ENCODE assay signal across 31 cellular contexts in the genomic region with DNA sequence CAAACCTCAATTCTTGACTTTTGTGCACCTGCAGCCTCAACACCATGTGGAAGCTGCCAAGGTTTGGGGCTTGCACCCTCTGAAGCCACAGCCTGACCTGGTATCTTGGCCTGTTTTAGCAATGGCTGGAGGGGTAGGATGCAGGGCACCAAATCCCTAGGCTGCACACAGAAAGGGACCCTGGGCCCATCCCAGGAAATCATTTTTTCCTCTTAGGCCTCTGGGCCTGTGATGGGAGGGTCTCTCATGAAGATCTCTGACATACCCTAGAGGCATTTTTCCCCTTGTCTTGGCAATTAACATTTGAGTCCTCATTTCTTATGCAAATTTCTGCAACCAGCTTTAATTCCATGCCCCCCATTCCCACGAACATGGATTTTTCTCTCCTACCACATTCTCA. TPM values are rescaled to one million over a fixed set of nuclear protein-coding genes. Genes with fewer than 3 reads are reported as not detected.
DNase-seq lines count a peak whose midpoint lies in the region; ATAC-seq and TF ChIP-seq lines count a peak whose summit lies in the region.
"Had no signal": no experiment of that assay in that cellular context is flagged by ENCODE, and none has a peak within 500 bp of the region (broad histone marks: within the 10 kb centered on the region; RNA-seq: fewer than 3 reads in every experiment).

No MANE protein-coding gene starts in this region.

- POLR2A ChIA-PET in CD8-positive, alpha-beta memory T cell (lab: Charles Lee) = interaction anchor here (0.6 to 0.8 kb wide), 2 partner anchors 10 to 152 kb away, joined by 3 read pairs; no protein-coding TSS in a partner anchor

- TF ChIP-seq CTCF in body of pancreas (IDR thresholded peaks at IDR 0.05) = no peak

- intact Hi-C loops in body of pancreas (cut with DNase I) = no loop called here

- peaks cover 10% of the 10 kb centered on the region for H3K9me3 ChIP-seq in CD8-positive, alpha-beta memory T cell (ENCODE audit: low read length)
- peaks cover 0 to 9% (median 0%) of the 10 kb centered on the region in 3 donors for H3K9me3 ChIP-seq in body of pancreas

- no peak overlapping the region for H3K27ac ChIP-seq in CD8-positive, alpha-beta memory T cell (ENCODE audit: low read depth, low read length)
- H3K27ac ChIP-seq in body of pancreas = no peak overlapping the region
- H3K27ac ChIP-seq: BLaER1, epithelial cell of prostate, PC-9 had no signal

- TF ChIP-seq POLR2A in body of pancreas (IDR thresholded peaks at IDR 0.05) = no peak

- H3K27me3 Mint-ChIP-seq in activated T-cell treated with anti-CD3 and anti-CD28 coated beads, Interleukin-2, amount 50 U/mL, for 24 hours = no peaks in the 10 kb centered on the region
- no peaks in the 10 kb centered on the region for H3K27me3 Mint-ChIP-seq in CD8-positive, alpha-beta memory T cell
- H3K27me3 Mint-ChIP-seq in activated T-helper 17 cell treated with anti-CD3 and anti-CD28 coated beads, Interleukin-2, amount 50 U/mL, for 72 hours = no peaks in the 10 kb centered on the region
- peaks cover 0 to 10% (median 9%) of the 10 kb centered on the region in 3 donors for H3K27me3 Mint-ChIP-seq in immature natural killer cell (ENCODE audit: low read depth in 3 of 3)

- CTCF ChIA-PET in CD8-positive, alpha-beta memory T cell (lab: Charles Lee) = interaction anchor here (0.8 to 0.9 kb wide), 2 partner anchors 10 to 125 kb away, joined by 3 read pairs; partner anchors contain the start of gene IL18R1

- 69 to 74% methylated on average over 1 of the region's 1 CpG for WGBS in body of pancreas, 2 donors

- H3K27ac Mint-ChIP-seq in activated T-cell treated with anti-CD3 and anti-CD28 coated beads, Interleukin-2, amount 50 U/mL, for 24 hours = peak overlapping the region; percentile 97
- H3K27ac Mint-ChIP-seq in CD8-positive, alpha-beta memory T cell = peak overlapping the region in 6 of 8 donors; percentile 11 to 98 (median 93)
- peak overlapping the region; percentile 92 for H3K27ac Mint-ChIP-seq in activated T-helper 17 cell treated with anti-CD3 and anti-CD28 coated beads, Interleukin-2, amount 50 U/mL, for 72 hours
- peak overlapping the region; percentile 89 to 97 (median 94) for H3K27ac Mint-ChIP-seq in immature natural killer cell
- H3K27ac Mint-ChIP-seq: nephron progenitor cell had no signal

- peaks cover 38% of the 10 kb centered on the region for H3K4me1 ChIP-seq in CD8-positive, alpha-beta memory T cell (ENCODE audit: insufficient read depth, low read length)
- no peaks in the 10 kb centered on the region for H3K4me1 ChIP-seq in body of pancreas
- H3K4me1 ChIP-seq: transverse colon had no signal

- H3K36me3 ChIP-seq in CD8-positive, alpha-beta memory T cell (ENCODE audit: insufficient read depth, low read length) = no peaks in the 10 kb centered on the region
- H3K36me3 ChIP-seq in body of pancreas (replicated peaks in 1 of 2; ENCODE audit: insufficient read depth in 1 of 2, low read depth in 2 of 2) = no peaks in the 10 kb centered on the region
- H3K36me3 ChIP-seq: BLaER1, transverse colon had no signal

- DNase-seq in activated T-cell treated with anti-CD3 and anti-CD28 coated beads, Interleukin-2, amount 50 U/mL, for 24 hours = no peak
- no peak for DNase-seq in activated T-cell treated with anti-CD3 and anti-CD28 coated beads, Interleukin-2, amount 50 U/mL, for 1 hour
- no peak for DNase-seq in CD8-positive, alpha-beta memory T cell
- DNase-seq in immature natural killer cell = no peak
- no peak for DNase-seq in body of pancreas
- DNase-seq: aorta; DMS79 treated with DMSO at 0.1 percent for 48 hours; effector CD4-positive, alpha-beta T cell; GDM1; HCEC 1CT; Kasumi-1; mammary epithelial cell; mucosa of descending colon; NCI-H1417 treated with DMSO at 0.1 percent for 48 hours; NCI-H2081 treated with DMSO at 0.1 percent for 48 hours; NCI-H2227 treated with DMSO at 0.1 percent for 48 hours; NCI-H526 treated with DMSO at 0.1 percent for 48 hours; nephron progenitor cell; PC-9; stimulated activated CD4-positive, alpha-beta T cell treated with anti-CD3 and anti-CD28 coated beads, Interleukin-4, amount 100 ng/mL, for 1 hour; T-helper 9 cell; transverse colon had no signal

- H3K9me3 Mint-ChIP-seq in activated T-cell treated with anti-CD3 and anti-CD28 coated beads, Interleukin-2, amount 50 U/mL, for 24 hours = peaks cover 42% of the 10 kb centered on the region
- peaks cover 0 to 22% (median 17%) of the 10 kb centered on the region in 5 donors for H3K9me3 Mint-ChIP-seq in CD8-positive, alpha-beta memory T cell
- peaks cover 7% of the 10 kb centered on the region for H3K9me3 Mint-ChIP-seq in activated T-helper 17 cell treated with anti-CD3 and anti-CD28 coated beads, Interleukin-2, amount 50 U/mL, for 72 hours
- H3K9me3 Mint-ChIP-seq in immature natural killer cell = peaks cover 0 to 11% (median 7%) of the 10 kb centered on the region in 6 donors

- ATAC-seq in activated T-helper 17 cell treated with anti-CD3 and anti-CD28 coated beads, Interleukin-2, amount 50 U/mL, for 72 hours (replicated peaks) = no peak
- ATAC-seq in body of pancreas (no peak), HG02970 (IDR thresholded peaks at IDR 0.05; ENCODE audit: low FRiP score, unreplicated experiment) (no peak), GM18867 (IDR thresholded peaks at IDR 0.05; ENCODE audit: unreplicated experiment) (no peak)
- ATAC-seq: HepG2, mucosa of descending colon, Right ventricle myocardium inferior, SK-N-SH treated with all-trans-retinoic acid at 6 μM for 48 hours had no signal

- peaks cover 97% of the 10 kb centered on the region for H3K36me3 Mint-ChIP-seq in activated T-cell treated with anti-CD3 and anti-CD28 coated beads, Interleukin-2, amount 50 U/mL, for 24 hours (ENCODE audit: low read depth)
- H3K36me3 Mint-ChIP-seq in CD8-positive, alpha-beta memory T cell = peaks cover 19 to 40% (median 40%) of the 10 kb centered on the region in 3 donors
- H3K36me3 Mint-ChIP-seq in activated T-helper 17 cell treated with anti-CD3 and anti-CD28 coated beads, Interleukin-2, amount 50 U/mL, for 72 hours (ENCODE audit: low read depth) = peaks cover 99% of the 10 kb centered on the region
- H3K36me3 Mint-ChIP-seq in immature natural killer cell = peaks cover 35 to 58% (median 45%) of the 10 kb centered on the region in 3 donors

- H3K4me3 Mint-ChIP-seq in activated T-cell treated with anti-CD3 and anti-CD28 coated beads, Interleukin-2, amount 50 U/mL, for 24 hours = no peak overlapping the region
- peak overlapping the region in 2 of 7 donors; percentile 24 to 78 for H3K4me3 Mint-ChIP-seq in CD8-positive, alpha-beta memory T cell
- peak overlapping the region; percentile 70 for H3K4me3 Mint-ChIP-seq in activated T-helper 17 cell treated with anti-CD3 and anti-CD28 coated beads, Interleukin-2, amount 50 U/mL, for 72 hours
- H3K4me3 Mint-ChIP-seq in immature natural killer cell = peak overlapping the region; percentile 83 to 93 (median 87)
- H3K4me3 Mint-ChIP-seq: nephron progenitor cell had no signal

- peaks cover 92% of the 10 kb centered on the region for H3K4me1 Mint-ChIP-seq in activated T-cell treated with anti-CD3 and anti-CD28 coated beads, Interleukin-2, amount 50 U/mL, for 24 hours (ENCODE audit: low read depth)
- peaks cover 69 to 75% (median 73%) of the 10 kb centered on the region in 3 donors for H3K4me1 Mint-ChIP-seq in CD8-positive, alpha-beta memory T cell
- H3K4me1 Mint-ChIP-seq in activated T-helper 17 cell treated with anti-CD3 and anti-CD28 coated beads, Interleukin-2, amount 50 U/mL, for 72 hours = peaks cover 51% of the 10 kb centered on the region
- peaks cover 88 to 97% of the 10 kb centered on the region in 2 donors for H3K4me1 Mint-ChIP-seq in immature natural killer cell
- H3K4me1 Mint-ChIP-seq: nephron progenitor cell had no signal

- no peaks in the 10 kb centered on the region for H3K27me3 ChIP-seq in CD8-positive, alpha-beta memory T cell (ENCODE audit: insufficient read depth, low read length, poor library complexity, severe bottlenecking)
- no peaks in the 10 kb centered on the region for H3K27me3 ChIP-seq in body of pancreas
- H3K27me3 ChIP-seq: BLaER1, transverse colon had no signal

- no peak overlapping the region for H3K4me3 ChIP-seq in CD8-positive, alpha-beta memory T cell (ENCODE audit: low read length)
- H3K4me3 ChIP-seq in body of pancreas = no peak overlapping the region
- H3K4me3 ChIP-seq: BLaER1, mucosa of descending colon, PC-9, transverse colon had no signal

RNA-seq across cellular contexts. Expression of gene IL18R1, which starts 10.2 kb away (rescaled TPM):
- 10 to 100 TPM; 17.6 to 17.9 TPM for total RNA-seq in CD8-positive, alpha-beta memory T cell
- 20.6 TPM for polyA plus RNA-seq in CD8-positive, alpha-beta memory T cell
- 10 to 100 TPM; 20.5 to 27.7 TPM for total RNA-seq in activated T-helper 17 cell treated with anti-CD3 and anti-CD28 coated beads, Interleukin-2, amount 50 U/mL, for 72 hours
- 10 to 100 TPM; 32.9 to 49.9 (median 37.4) TPM for polyA plus RNA-seq in immature natural killer cell
- total RNA-seq in body of pancreas = 1 to 10 TPM; 3.1 to 5.3 TPM

RNA-seq across cellular contexts. Expression of gene IL1RL1, which starts 54.4 kb away (rescaled TPM):
- under 1 TPM; 0.22 to 0.35 TPM for total RNA-seq in CD8-positive, alpha-beta memory T cell
- polyA plus RNA-seq in CD8-positive, alpha-beta memory T cell = 0.14 TPM
- under 1 TPM; 0.24 to 0.79 TPM for total RNA-seq in activated T-helper 17 cell treated with anti-CD3 and anti-CD28 coated beads, Interleukin-2, amount 50 U/mL, for 72 hours
- polyA plus RNA-seq in immature natural killer cell = 1 to 10 TPM in 1 of 3 donors, under 1 TPM in 1, not detected in 1; 0.48 to 1.8 TPM
- total RNA-seq in body of pancreas = 10 to 100 TPM; 12.5 to 15.3 TPM

RNA-seq across cellular contexts. Expression of gene IL18RAP, which starts 57.2 kb away (rescaled TPM):
- total RNA-seq in CD8-positive, alpha-beta memory T cell = 1 to 10 TPM; 4.1 to 4.9 TPM
- 14.2 TPM for polyA plus RNA-seq in CD8-positive, alpha-beta memory T cell
- total RNA-seq in activated T-helper 17 cell treated with anti-CD3 and anti-CD28 coated beads, Interleukin-2, amount 50 U/mL, for 72 hours = 1 to 10 TPM; 3.7 to 5.6 TPM
- 10 to 100 TPM; 58.1 to 60.8 (median 60.3) TPM for polyA plus RNA-seq in immature natural killer cell
- total RNA-seq in body of pancreas = 10 to 100 TPM in 1 of 2 donors, 1 to 10 TPM in 1; 4.9 to 24.4 TPM
- total RNA-seq: HepG2, mammary epithelial cell, osteoblast, PC-9 had no signal
- polyA plus RNA-seq: mammary epithelial cell had no signal

Comparison
In these comparisons a context has a peak if more than half of its experiments do, and no peak if none do; other contexts are left out.
1. RNA of gene IL1RL1, which starts 54.4 kb away (total RNA-seq): 12.5 to 15.3 TPM in body of pancreas; 0.24 to 0.79 TPM in activated T-helper 17 cell treated with anti-CD3 and anti-CD28 coated beads, Interleukin-2, amount 50 U/mL, for 72 hours and 0.22 to 0.35 TPM in CD8-positive, alpha-beta memory T cell; every median in the first group is over 4 times any median in the second.
2. Peak in every context shown above with its lines, with median percentiles within 50 percentile points of each other: H3K27ac Mint-ChIP-seq.